ENCODE assay signal across 7 cellular contexts in genomic region chr17:16439303-16439791, GRCh38. TPM values are rescaled to one million over a fixed set of nuclear protein-coding genes. Genes with fewer than 3 reads are reported as not detected.
DNase-seq lines count a peak whose midpoint lies in the region; ATAC-seq, FAIRE-seq and TF ChIP-seq lines count a peak whose summit lies in the region.

No MANE protein-coding gene starts in this region.

- H3K4me3 ChIP-seq in astrocyte (ENCODE audit: insufficient read depth, low read depth, low read length) (peak overlapping the region; percentile 99), kidney epithelial cell (ENCODE audit: low read depth, low read length) (peak overlapping the region; percentile 89)

- H3K4me2 ChIP-seq in astrocyte (ENCODE audit: low read length) = peak overlapping the region; percentile 95

- TF ChIP-seq CTCF in astrocyte (IDR thresholded peaks at IDR 0.05; ENCODE audit: insufficient read depth, low read depth, low read length) (no peak), kidney epithelial cell (IDR thresholded peaks at IDR 0.05; ENCODE audit: insufficient read depth, low read length, poor library complexity, severe bottlenecking) (no peak)

- peak overlapping the region; percentile 95 for H3K9ac ChIP-seq in astrocyte (ENCODE audit: low read length)

- no peaks in the 10 kb centered on the region for H3K9me3 ChIP-seq in astrocyte (ENCODE audit: insufficient read depth, low read depth, low read length)

- H3K79me2 ChIP-seq in astrocyte (ENCODE audit: insufficient read depth, low read length) = peaks cover 51% of the 10 kb centered on the region

- no peak for FAIRE-seq in astrocyte (lab: Jason Lieb, UNC)

- H3K9me3 Mint-ChIP-seq in astrocyte (ENCODE audit: unreplicated experiment) = peaks cover 2% of the 10 kb centered on the region

- H3K4me1 ChIP-seq in astrocyte (ENCODE audit: insufficient read depth, low read length) = peaks cover 31% of the 10 kb centered on the region

- no peak overlapping the region for H2AFZ ChIP-seq in astrocyte (ENCODE audit: low read depth, low read length)

- H3K27me3 Mint-ChIP-seq in astrocyte (ENCODE audit: low read depth, unreplicated experiment) = peaks cover 4% of the 10 kb centered on the region

- peaks cover 15% of the 10 kb centered on the region for H3K4me1 Mint-ChIP-seq in astrocyte (ENCODE audit: low read depth, unreplicated experiment)

- DNase-seq in HT-29 (ENCODE audit: low spot score) = peak; percentile 13
- peak; percentile 37 for DNase-seq in astrocyte (ENCODE audit: low read depth)
- no peak for DNase-seq in kidney epithelial cell (ENCODE audit: low read depth)
- peak in 3 of 49 donors; percentile 34 to 51 (median 44) for DNase-seq in substantia nigra (lab: John Stamatoyannopoulos, UW)
- DNase-seq in epidermal melanocyte (ENCODE audit: insufficient read length, low spot score) = no peak

- peaks cover 40% of the 10 kb centered on the region for H3K36me3 ChIP-seq in astrocyte (ENCODE audit: insufficient read depth, low read length)
- H3K36me3 ChIP-seq in kidney epithelial cell (ENCODE audit: control insufficient read depth, insufficient read depth, low read length) = peaks cover 12% of the 10 kb centered on the region

- H3K27ac Mint-ChIP-seq in astrocyte (ENCODE audit: unreplicated experiment) = peak overlapping the region; percentile 98

- peaks cover 32% of the 10 kb centered on the region for H3K36me3 Mint-ChIP-seq in astrocyte (ENCODE audit: low read depth, unreplicated experiment)

- H3K27me3 ChIP-seq in astrocyte (ENCODE audit: insufficient read depth, low read length) (no peaks in the 10 kb centered on the region), kidney epithelial cell (ENCODE audit: control insufficient read depth, insufficient read depth, low read length) (no peaks in the 10 kb centered on the region)

- H3K27ac ChIP-seq in astrocyte (ENCODE audit: low read depth, low read length) = peak overlapping the region; percentile 75
- peak overlapping the region; percentile 95 for H3K27ac ChIP-seq in substantia nigra (ENCODE audit: low read depth, low read length, poor library complexity, severe bottlenecking)

- H3K4me3 Mint-ChIP-seq in astrocyte (ENCODE audit: unreplicated experiment) = peak overlapping the region; percentile 99

- peak; percentile 1 for ATAC-seq in GM19025 (IDR thresholded peaks at IDR 0.05; ENCODE audit: low read depth, unreplicated experiment)
- ATAC-seq in HG03139 (IDR thresholded peaks at IDR 0.05; ENCODE audit: unreplicated experiment) = no peak

- H4K20me1 ChIP-seq in astrocyte (ENCODE audit: insufficient read depth, low read length) = peaks cover 52% of the 10 kb centered on the region

RNA-seq across cellular contexts. Expression of gene TRPV2, which starts 24.0 kb away (rescaled TPM):
- total RNA-seq in HT-29 (2014; rRNA removed; shearing (Covaris generic)) = not detected in 2 replicates
- total RNA-seq in astrocyte (0.50 and 0.86 TPM in 2 replicates), kidney epithelial cell (2.6 and 3.8 TPM in 2 replicates)

RNA-seq across cellular contexts. Expression of gene LRRC75A, which starts 52.6 kb away (rescaled TPM):
- 8.0 and 12.3 TPM in 2 replicates for total RNA-seq in HT-29 (2014; rRNA removed; shearing (Covaris generic))
- total RNA-seq in astrocyte (0.36 TPM in 2 replicates), kidney epithelial cell (2.1 and 4.5 TPM in 2 replicates)

RNA-seq across cellular contexts. Expression of gene UBB, which starts 58.5 kb away (rescaled TPM):
- 1,545 and 1,586 TPM in 2 replicates for total RNA-seq in HT-29 (2014; rRNA removed; shearing (Covaris generic))
- total RNA-seq in astrocyte (1,755 and 1,783 TPM in 2 replicates), kidney epithelial cell (820 and 911 TPM in 2 replicates)

Comparison
In these comparisons a context has a peak if more than half of its experiments do, and no peak if none do; other contexts are left out.
1. DNase-seq: peak in HT-29 (single experiment) and astrocyte (single experiment); none in kidney epithelial cell (single experiment) and epidermal melanocyte (single experiment).